11 cellular contexts compared by ENCODE assay signal in genomic region chr15:89359471-89360293, GRCh38. TPM values are rescaled to one million over a fixed set of nuclear protein-coding genes. Genes with fewer than 3 reads are reported as not detected.
DNase-seq lines count a peak whose midpoint lies in the region; ATAC-seq and TF ChIP-seq lines count a peak whose summit lies in the region.
"Had no signal": no experiment of that assay in that cellular context is flagged by ENCODE, and none has a peak within 500 bp of the region (broad histone marks: within the 10 kb centered on the region; RNA-seq: fewer than 3 reads in every experiment).

No MANE protein-coding gene starts in this region.

- peak overlapping the region; percentile 63 for H3K4me2 ChIP-seq in neural progenitor cell

- no peaks in the 10 kb centered on the region for H3K9me3 ChIP-seq in CD8-positive, alpha-beta T cell (ENCODE audit: low read length)
- H3K9me3 ChIP-seq in neural progenitor cell (ENCODE audit: low read depth) = no peaks in the 10 kb centered on the region
- H3K9me3 ChIP-seq: HAP-1 had no signal

- H4K20me1 ChIP-seq in neural progenitor cell (ENCODE audit: low read depth) = peaks cover 73% of the 10 kb centered on the region

- H3K27me3 ChIP-seq in CD8-positive, alpha-beta T cell (ENCODE audit: insufficient read depth, low read length) = peaks cover 61% of the 10 kb centered on the region
- H3K27me3 ChIP-seq in H7 (ENCODE audit: control insufficient read depth, insufficient read depth, low read length) (peaks cover 89% of the 10 kb centered on the region), neural progenitor cell (peaks cover 100% of the 10 kb centered on the region)

- peak overlapping the region; percentile 60 for H3K4me3 Mint-ChIP-seq in CD8-positive, alpha-beta T cell
- H3K4me3 Mint-ChIP-seq in activated naive CD8-positive, alpha-beta T cell treated with anti-CD3 and anti-CD28 coated beads, Interleukin-2, amount 10 ng/mL, durations not matched to agents 7 days and 5 days = peak overlapping the region; percentile 25
- H3K4me3 Mint-ChIP-seq in neural progenitor cell = peak overlapping the region; percentile 18
- H3K4me3 Mint-ChIP-seq in activated T-helper 2 cell treated with anti-CD3 and anti-CD28 coated beads, Interferon-gamma antibody, Interleukin-2, Interleukin-4, amounts not matched to agents 10 μg/mL and 5 μg/mL and 100 μg/mL, durations not matched to agents 14 hours and 24 hours and 36 hours (ENCODE audit: low read depth) = no peak overlapping the region

- intact Hi-C loops in CD8-positive, alpha-beta T cell (cut with DNase I, micrococcal nuclease) = loop anchor here in 1 of 2 experiments (2.0 kb wide), 2 partner anchors 59 to 197 kb away; no protein-coding TSS in a partner anchor
- intact Hi-C loops in activated T-helper 2 cell treated with anti-CD3 and anti-CD28 coated beads, Interferon-gamma antibody, Interleukin-2, Interleukin-4, amounts not matched to agents 10 μg/mL and 5 μg/mL and 100 μg/mL, durations not matched to agents 14 hours and 24 hours and 36 hours (cut with micrococcal nuclease) = loop anchor here (1.0 kb wide), 1 partner anchor 71 kb away; no protein-coding TSS in a partner anchor

- TF ChIP-seq CTCF in CD8-positive, alpha-beta T cell (IDR thresholded peaks at IDR 0.05) = no peak
- TF ChIP-seq CTCF in neural progenitor cell (IDR thresholded peaks at IDR 0.05) = no peak

- no peaks in the 10 kb centered on the region for H3K9me3 Mint-ChIP-seq in CD8-positive, alpha-beta T cell
- H3K9me3 Mint-ChIP-seq in activated naive CD8-positive, alpha-beta T cell treated with anti-CD3 and anti-CD28 coated beads, Interleukin-2, amount 10 ng/mL, durations not matched to agents 7 days and 5 days = no peaks in the 10 kb centered on the region
- peaks cover 3% of the 10 kb centered on the region for H3K9me3 Mint-ChIP-seq in neural progenitor cell
- no peaks in the 10 kb centered on the region for H3K9me3 Mint-ChIP-seq in activated T-helper 2 cell treated with anti-CD3 and anti-CD28 coated beads, Interferon-gamma antibody, Interleukin-2, Interleukin-4, amounts not matched to agents 10 μg/mL and 5 μg/mL and 100 μg/mL, durations not matched to agents 14 hours and 24 hours and 36 hours

- peaks cover 8% of the 10 kb centered on the region for H3K4me1 ChIP-seq in CD8-positive, alpha-beta T cell (ENCODE audit: insufficient read depth, low read length)
- peaks cover 17% of the 10 kb centered on the region for H3K4me1 ChIP-seq in neural progenitor cell
- H3K4me1 ChIP-seq: HAP-1 had no signal

- H3K4me3 ChIP-seq in CD8-positive, alpha-beta T cell (ENCODE audit: low read depth, low read length) = no peak overlapping the region
- H3K4me3 ChIP-seq in H7 (ENCODE audit: insufficient read depth, low read depth, low read length) (no peak overlapping the region), neural progenitor cell (no peak overlapping the region)

- H3K27ac ChIP-seq in CD8-positive, alpha-beta T cell (ENCODE audit: low read depth, low read length) = no peak overlapping the region
- no peak overlapping the region for H3K27ac ChIP-seq in neural progenitor cell

- H3K4me1 Mint-ChIP-seq in CD8-positive, alpha-beta T cell (ENCODE audit: low read depth) = peaks cover 16% of the 10 kb centered on the region
- peaks cover 9% of the 10 kb centered on the region for H3K4me1 Mint-ChIP-seq in activated naive CD8-positive, alpha-beta T cell treated with anti-CD3 and anti-CD28 coated beads, Interleukin-2, amount 10 ng/mL, durations not matched to agents 7 days and 5 days
- peaks cover 30% of the 10 kb centered on the region for H3K4me1 Mint-ChIP-seq in neural progenitor cell
- H3K4me1 Mint-ChIP-seq in activated T-helper 2 cell treated with anti-CD3 and anti-CD28 coated beads, Interferon-gamma antibody, Interleukin-2, Interleukin-4, amounts not matched to agents 10 μg/mL and 5 μg/mL and 100 μg/mL, durations not matched to agents 14 hours and 24 hours and 36 hours (ENCODE audit: low read depth) = peaks cover 5% of the 10 kb centered on the region

- H3K27me3 Mint-ChIP-seq in CD8-positive, alpha-beta T cell (ENCODE audit: low read depth) = peaks cover 80% of the 10 kb centered on the region
- H3K27me3 Mint-ChIP-seq in activated naive CD8-positive, alpha-beta T cell treated with anti-CD3 and anti-CD28 coated beads, Interleukin-2, amount 10 ng/mL, durations not matched to agents 7 days and 5 days = peaks cover 80% of the 10 kb centered on the region
- peaks cover 82% of the 10 kb centered on the region for H3K27me3 Mint-ChIP-seq in neural progenitor cell (ENCODE audit: insufficient read depth, low read depth)
- H3K27me3 Mint-ChIP-seq in activated T-helper 2 cell treated with anti-CD3 and anti-CD28 coated beads, Interferon-gamma antibody, Interleukin-2, Interleukin-4, amounts not matched to agents 10 μg/mL and 5 μg/mL and 100 μg/mL, durations not matched to agents 14 hours and 24 hours and 36 hours (ENCODE audit: low read depth) = peaks cover 74% of the 10 kb centered on the region

- H3K9ac ChIP-seq in neural progenitor cell = no peak overlapping the region

- DNase-seq in CD8-positive, alpha-beta T cell = no peak
- peak; percentile 71 for DNase-seq in H7
- DNase-seq in activated naive CD8-positive, alpha-beta T cell treated with anti-CD3 and anti-CD28 coated beads, Interleukin-2, amount 10 ng/mL, durations not matched to agents 7 days and 5 days = no peak
- peak; percentile 35 for DNase-seq in neural progenitor cell (ENCODE audit: low spot score)
- no peak for DNase-seq in activated T-helper 2 cell treated with anti-CD3 and anti-CD28 coated beads, Interferon-gamma antibody, Interleukin-2, Interleukin-4, amounts not matched to agents 10 μg/mL and 5 μg/mL and 100 μg/mL, durations not matched to agents 14 hours and 24 hours and 36 hours (ENCODE audit: low spot score)
- DNase-seq in KG1 (lab: John Stamatoyannopoulos, UW) = no peak
- DNase-seq in SKM-1 treated with dmso at 0.1 percent for 144 hours (lab: John Stamatoyannopoulos, UW; ENCODE audit: unreplicated experiment) = no peak
- DNase-seq: mesenchymal stem cell, NCI-H2029 treated with DMSO at 0.1 percent for 48 hours had no signal

- no peak overlapping the region for H3K27ac Mint-ChIP-seq in CD8-positive, alpha-beta T cell
- no peak overlapping the region for H3K27ac Mint-ChIP-seq in activated naive CD8-positive, alpha-beta T cell treated with anti-CD3 and anti-CD28 coated beads, Interleukin-2, amount 10 ng/mL, durations not matched to agents 7 days and 5 days
- no peak overlapping the region for H3K27ac Mint-ChIP-seq in neural progenitor cell
- H3K27ac Mint-ChIP-seq in activated T-helper 2 cell treated with anti-CD3 and anti-CD28 coated beads, Interferon-gamma antibody, Interleukin-2, Interleukin-4, amounts not matched to agents 10 μg/mL and 5 μg/mL and 100 μg/mL, durations not matched to agents 14 hours and 24 hours and 36 hours = no peak overlapping the region
- H3K27ac Mint-ChIP-seq: progenitor cell of endocrine pancreas had no signal

- no peaks in the 10 kb centered on the region for H3K36me3 ChIP-seq in CD8-positive, alpha-beta T cell (ENCODE audit: insufficient read depth, low read length)
- H3K36me3 ChIP-seq in H7 (replicated peaks; ENCODE audit: control insufficient read depth, insufficient read depth, low read length) (no peaks in the 10 kb centered on the region), neural progenitor cell (no peaks in the 10 kb centered on the region)
- H3K36me3 ChIP-seq: HAP-1 had no signal

- POLR2A ChIA-PET in CD8-positive, alpha-beta T cell (lab: Charles Lee) = interaction anchor here (1.0 to 1.5 kb wide), 2 partner anchors 24 to 71 kb away, joined by 3 to 4 read pairs; no protein-coding TSS in a partner anchor
- POLR2A ChIA-PET in activated naive CD8-positive, alpha-beta T cell treated with anti-CD3 and anti-CD28 coated beads, Interleukin-2, amount 10 ng/mL, durations not matched to agents 7 days and 5 days (lab: Charles Lee) = interaction anchor here (1.7 kb wide), 1 partner anchor 40 kb away, joined by 5 read pairs; no protein-coding TSS in a partner anchor

- ATAC-seq in CD8-positive, alpha-beta T cell = no peak
- no peak for ATAC-seq in activated naive CD8-positive, alpha-beta T cell treated with anti-CD3 and anti-CD28 coated beads, Interleukin-2, amount 10 ng/mL, durations not matched to agents 7 days and 5 days (ENCODE audit: low read depth)

- no peaks in the 10 kb centered on the region for H3K36me3 Mint-ChIP-seq in CD8-positive, alpha-beta T cell
- H3K36me3 Mint-ChIP-seq in activated naive CD8-positive, alpha-beta T cell treated with anti-CD3 and anti-CD28 coated beads, Interleukin-2, amount 10 ng/mL, durations not matched to agents 7 days and 5 days = no peaks in the 10 kb centered on the region
- H3K36me3 Mint-ChIP-seq in neural progenitor cell = no peaks in the 10 kb centered on the region
- no peaks in the 10 kb centered on the region for H3K36me3 Mint-ChIP-seq in activated T-helper 2 cell treated with anti-CD3 and anti-CD28 coated beads, Interferon-gamma antibody, Interleukin-2, Interleukin-4, amounts not matched to agents 10 μg/mL and 5 μg/mL and 100 μg/mL, durations not matched to agents 14 hours and 24 hours and 36 hours (ENCODE audit: low read depth)

- peaks cover 29% of the 10 kb centered on the region for H3F3A ChIP-seq in neural progenitor cell (ENCODE audit: low read depth)

- no peak overlapping the region for H2AFZ ChIP-seq in neural progenitor cell (replicated peaks)

- no peaks in the 10 kb centered on the region for H3K79me2 ChIP-seq in neural progenitor cell (ENCODE audit: low read depth)

- CTCF ChIA-PET in CD8-positive, alpha-beta T cell (lab: Charles Lee) = interaction anchor here (0.5 to 6.3 kb wide), 33 partner anchors 8 to 363 kb away, joined by 3 to 121 read pairs (median 10); no protein-coding TSS in a partner anchor

RNA-seq across cellular contexts. Expression of gene POLG, which starts 25.1 kb away (rescaled TPM):
- total RNA-seq in CD8-positive, alpha-beta T cell = 100 to 1,000 TPM; 147 to 158 TPM
- 79.4 and 87.8 TPM in 2 replicates for total RNA-seq in H7 (2014; rRNA removed; shearing (Covaris generic))
- total RNA-seq in activated naive CD8-positive, alpha-beta T cell treated with anti-CD3 and anti-CD28 coated beads, Interleukin-2, amount 10 ng/mL, durations not matched to agents 7 days and 5 days = 100 to 1,000 TPM; 138 to 139 TPM
- total RNA-seq in neural progenitor cell (ENCODE audit: low replicate concordance) = 25.2 and 43.5 TPM in 2 replicates
- total RNA-seq in activated T-helper 2 cell treated with anti-CD3 and anti-CD28 coated beads, Interferon-gamma antibody, Interleukin-2, Interleukin-4, amounts not matched to agents 10 μg/mL and 5 μg/mL and 100 μg/mL, durations not matched to agents 14 hours and 24 hours and 36 hours = 124 and 131 TPM in 2 replicates

Comparison
In these comparisons a context has a peak if more than half of its experiments do, and no peak if none do; other contexts are left out.
1. DNase-seq: peak in H7 (single experiment) and neural progenitor cell (single experiment); none in CD8-positive, alpha-beta T cell (0 of 7), activated naive CD8-positive, alpha-beta T cell treated with anti-CD3 and anti-CD28 coated beads, Interleukin-2, amount 10 ng/mL, durations not matched to agents 7 days and 5 days (single experiment), activated T-helper 2 cell treated with anti-CD3 and anti-CD28 coated beads, Interferon-gamma antibody, Interleukin-2, Interleukin-4, amounts not matched to agents 10 μg/mL and 5 μg/mL and 100 μg/mL, durations not matched to agents 14 hours and 24 hours and 36 hours (single experiment), KG1 (single experiment) and SKM-1 treated with dmso at 0.1 percent for 144 hours (single experiment).